16 cellular contexts compared by ENCODE assay signal in genomic region chr10:80081026-80081425, GRCh38. TPM values are rescaled to one million over a fixed set of nuclear protein-coding genes. Genes with fewer than 3 reads are reported as not detected.
"Had no signal": no experiment of that assay in that cellular context is flagged by ENCODE, and none has a peak within 500 bp of the region (broad histone marks: within the 10 kb centered on the region; RNA-seq: fewer than 3 reads in every experiment).

No MANE protein-coding gene starts in this region.

- H3K27me3 Mint-ChIP-seq: naive B cell; stimulated activated naive B cell treated with anti-CD40 and anti-IgM and Interleukin-4, amounts not matched to agents 10 μg/mL and 1 μg/mL and 100 μg/mL, for 72 hours had no signal

- DNase-seq: effector memory CD4-positive, alpha-beta T cell; foreskin melanocyte; head of caudate nucleus; mesendoderm; naive B cell; posterior cingulate gyrus; stimulated activated CD4-positive, alpha-beta T cell treated with anti-CD3 and anti-CD28 coated beads, Interleukin-2, amount 100 ng/mL, for 24 hours; stimulated activated CD4-positive, alpha-beta T cell treated with anti-CD3 and anti-CD28 coated beads, Interleukin-4, amount 100 ng/mL, for 4 hours; stimulated activated naive B cell treated with anti-CD40 and anti-IgM and Interleukin-4, amounts not matched to agents 10 μg/mL and 1 μg/mL and 100 μg/mL, for 72 hours; upper lobe of left lung; uterus had no signal

- ATAC-seq: sciatic nerve; stimulated activated naive B cell treated with anti-CD40 and anti-IgM and Interleukin-4, amounts not matched to agents 10 μg/mL and 1 μg/mL and 100 μg/mL, for 72 hours had no signal

- H3K9me3 Mint-ChIP-seq: nephron; stimulated activated naive B cell treated with anti-CD40 and anti-IgM and Interleukin-4, amounts not matched to agents 10 μg/mL and 1 μg/mL and 100 μg/mL, for 72 hours had no signal

- H3K27me3 ChIP-seq: hepatocyte, neutrophil, upper lobe of left lung, uterus had no signal

- H3K9me3 ChIP-seq: neutrophil, upper lobe of left lung, uterus had no signal

- H3K27ac Mint-ChIP-seq: nephron; stimulated activated naive B cell treated with anti-CD40 and anti-IgM and Interleukin-4, amounts not matched to agents 10 μg/mL and 1 μg/mL and 100 μg/mL, for 72 hours had no signal

- H3K36me3 ChIP-seq: neutrophil, uterus had no signal

- H3K4me1 ChIP-seq: uterus had no signal

- H3K27ac ChIP-seq: neutrophil, upper lobe of left lung, uterus had no signal

- H3K4me3 ChIP-seq: hepatocyte, upper lobe of left lung, uterus had no signal

- H3K4me3 Mint-ChIP-seq: stimulated activated naive B cell treated with anti-CD40 and anti-IgM and Interleukin-4, amounts not matched to agents 10 μg/mL and 1 μg/mL and 100 μg/mL, for 72 hours had no signal

RNA-seq across cellular contexts. Expression of gene PLAC9, which starts 51.5 kb away (rescaled TPM):
- total RNA-seq: kidney epithelial cell had no signal
